Comparison of ENCODE assay signal across 26 cellular contexts in the genomic region with DNA sequence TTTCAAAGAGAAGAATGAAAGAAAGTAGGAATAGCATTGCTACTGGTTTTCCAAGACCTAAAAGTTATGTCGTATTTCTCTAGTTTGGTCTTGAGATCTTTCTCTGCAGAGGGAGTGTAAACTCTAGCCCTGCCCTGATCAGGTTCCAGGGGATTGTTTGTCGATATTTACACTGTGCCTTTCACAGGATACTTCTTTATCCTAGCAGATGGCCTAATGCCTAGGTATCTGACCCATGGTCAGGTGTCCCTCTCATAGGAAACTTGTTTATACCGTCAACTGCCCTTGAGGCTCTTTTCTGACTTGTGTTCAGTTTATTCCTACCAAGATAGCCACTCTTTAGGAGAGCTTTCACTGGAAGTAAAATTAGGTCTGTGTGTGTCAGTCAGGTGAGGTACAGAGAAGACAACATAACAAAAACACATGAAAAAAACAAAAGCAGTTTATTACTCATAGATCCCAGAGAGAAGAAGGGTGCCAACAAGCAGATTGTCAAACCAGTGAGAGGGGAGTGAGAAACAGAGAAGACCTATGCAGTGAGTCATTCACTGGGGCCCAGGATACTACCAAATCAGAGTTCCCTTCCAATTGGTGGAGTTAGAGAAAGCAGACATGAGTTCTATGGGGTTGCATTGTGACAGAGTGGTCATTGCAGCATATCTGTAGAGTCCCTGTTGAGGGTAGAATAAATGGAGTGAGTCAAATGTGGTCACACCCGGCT. TPM values are rescaled to one million over a fixed set of nuclear protein-coding genes. Genes with fewer than 3 reads are reported as not detected.
DNase-seq lines count a peak whose midpoint lies in the region; TF ChIP-seq lines count a peak whose summit lies in the region.
"Had no signal": no experiment of that assay in that cellular context is flagged by ENCODE, and none has a peak within 500 bp of the region (broad histone marks: within the 10 kb centered on the region; RNA-seq: fewer than 3 reads in every experiment).

No MANE protein-coding gene starts in this region.

- POLR2A ChIA-PET in MCF 10A (lab: Yijun Ruan, JAX), result no interaction called here

- no peak overlapping the region for H3K27ac ChIP-seq in breast epithelium
- H3K27ac ChIP-seq: BLaER1 treated with 17β-estradiol and CSF1 and Interleukin-3, amounts not matched to agents 10 nM and 100 nM; cardiac muscle cell; SJCRH30 had no signal

- no peak overlapping the region for H3K27ac Mint-ChIP-seq in MCF 10A (ENCODE audit: low read depth, unreplicated experiment)
- H3K27ac Mint-ChIP-seq: HFFc6; natural killer cell treated with Interleukin-12 subunit alpha and Interleukin-12 subunit beta and Interleukin-15 and Interleukin-18, amount 100 ng/mL, for 72 hours; type B pancreatic cell; WTC11 had no signal

- no peaks in the 10 kb centered on the region for H3K4me1 Mint-ChIP-seq in MCF 10A (ENCODE audit: insufficient read depth, unreplicated experiment)

- H3K9me3 ChIP-seq in breast epithelium, result no peaks in the 10 kb centered on the region
- no peaks in the 10 kb centered on the region for H3K9me3 ChIP-seq in MG63
- H3K9me3 ChIP-seq: SJCRH30 had no signal

- no peaks in the 10 kb centered on the region for H3K27me3 ChIP-seq in breast epithelium
- H3K27me3 ChIP-seq in MG63, result no peaks in the 10 kb centered on the region
- H3K27me3 ChIP-seq: cardiac muscle cell, SJCRH30 had no signal

- DNase-seq in MCF 10A (ENCODE audit: unreplicated experiment) (peak; percentile 5), breast epithelium (ENCODE audit: low spot score in 2 of 2) (no peak), NCI-H146 (lab: John Stamatoyannopoulos, UW) (peak; percentile 65), fibroblast of mammary gland (ENCODE audit: low read depth) (peak; percentile 44), ureter (ENCODE audit: low spot score) (peak; percentile 7), MG63 (no peak), cerebellar nuclear complex (lab: John Stamatoyannopoulos, UW) (no peak), NCI-H2196 treated with DMSO at 0.1 percent for 48 hours (lab: John Stamatoyannopoulos, UW; ENCODE audit: unreplicated experiment) (no peak)
- DNase-seq: activated CD4-positive, alpha-beta T cell treated with anti-CD3 and anti-CD28 coated beads, Interleukin-2, amount 50 U/mL, for 1 hour; anterior cingulate cortex; HFFc6; islet precursor cell; NCI-H187; NCI-H2171; NCI-H510A treated with DMSO at 0.1 percent for 48 hours; SJCRH30; stimulated activated CD4-positive, alpha-beta T cell treated with anti-CD3 and anti-CD28 coated beads, Interleukin-1b, Interleukin-23, amount 100 ng/mL, for 48 hours; T1000 had no signal

- H3K36me3 ChIP-seq in breast epithelium (no peaks in the 10 kb centered on the region), MG63 (no peaks in the 10 kb centered on the region)
- H3K36me3 ChIP-seq: BLaER1 treated with 17β-estradiol and CSF1 and Interleukin-3, amounts not matched to agents 10 nM and 100 nM; cardiac muscle cell; SJCRH30 had no signal

- intact Hi-C loops in MCF 10A (cut with micrococcal nuclease), result no loop called here
- intact Hi-C loops in breast epithelium (cut with DNase I; ENCODE audit: low total_unique reads), result loop anchor here (10.0 kb wide), 1 partner anchor 1519 kb away; no protein-coding TSS in a partner anchor

- no peak overlapping the region for H3K4me3 Mint-ChIP-seq in MCF 10A (ENCODE audit: unreplicated experiment)
- H3K4me3 Mint-ChIP-seq: HFFc6; natural killer cell treated with Interleukin-12 subunit alpha and Interleukin-12 subunit beta and Interleukin-15 and Interleukin-18, amount 100 ng/mL, for 72 hours; type B pancreatic cell; WTC11 had no signal

- no peaks in the 10 kb centered on the region for H3K4me1 ChIP-seq in breast epithelium
- H3K4me1 ChIP-seq: BLaER1 treated with 17β-estradiol and CSF1 and Interleukin-3, amounts not matched to agents 10 nM and 100 nM; SJCRH30 had no signal

- H3K4me3 ChIP-seq in breast epithelium (no peak overlapping the region), fibroblast of mammary gland (ENCODE audit: control insufficient read depth, low read depth, low read length) (no peak overlapping the region), MG63 (no peak overlapping the region)
- H3K4me3 ChIP-seq: BLaER1 treated with 17β-estradiol and CSF1 and Interleukin-3, amounts not matched to agents 10 nM and 100 nM; cardiac muscle cell; K562; SJCRH30; smooth muscle cell had no signal

- CTCF ChIA-PET in MCF 10A (lab: Yijun Ruan, JAX), result no interaction called here

- H3K9me3 Mint-ChIP-seq in MCF 10A (ENCODE audit: unreplicated experiment), result peaks cover 9% of the 10 kb centered on the region
- H3K9me3 Mint-ChIP-seq: activated naive CD4-positive, alpha-beta T cell treated with anti-CD3 and anti-CD28 coated beads, Interleukin-2, amount 50 U/mL, for 72 hours; HFFc6; natural killer cell treated with Interleukin-12 subunit alpha and Interleukin-12 subunit beta and Interleukin-15 and Interleukin-18, amount 100 ng/mL, for 72 hours; type B pancreatic cell; WTC11 had no signal

- H3K27me3 Mint-ChIP-seq in MCF 10A (ENCODE audit: insufficient read depth, unreplicated experiment), result no peaks in the 10 kb centered on the region
- H3K27me3 Mint-ChIP-seq: type B pancreatic cell had no signal

- TF ChIP-seq CTCF in MCF 10A (IDR thresholded peaks at IDR 0.05; ENCODE audit: unreplicated experiment) (no peak), breast epithelium (IDR thresholded peaks at IDR 0.05) (no peak), fibroblast of mammary gland (conservative IDR thresholded peaks at IDR 0.05; ENCODE audit: control insufficient read depth, insufficient read depth, low read depth, low read length) (no peak)

- peaks cover 6% of the 10 kb centered on the region for H3K36me3 Mint-ChIP-seq in MCF 10A (ENCODE audit: insufficient read depth, unreplicated experiment)
- H3K36me3 Mint-ChIP-seq: activated naive CD4-positive, alpha-beta T cell treated with anti-CD3 and anti-CD28 coated beads, Interleukin-2, amount 50 U/mL, for 72 hours; natural killer cell treated with Interleukin-12 subunit alpha and Interleukin-12 subunit beta and Interleukin-15 and Interleukin-18, amount 100 ng/mL, for 72 hours; type B pancreatic cell; WTC11 had no signal

- no peak for TF ChIP-seq POLR2A in breast epithelium (IDR thresholded peaks at IDR 0.05)

- BruUV-seq in MCF 10A (replicated peaks; lab: Mats Ljungman, UMichigan), result no TSS peak

RNA-seq across cellular contexts. Expression of a gene that starts 40.6 kb away (rescaled TPM):
- total RNA-seq in MCF 10A (2022) (70.2 and 75.4 TPM in 2 replicates), breast epithelium (100 to 1,000 TPM in 2 of 3 donors, 10 to 100 TPM in 1; 72.8 to 169 (median 119) TPM), ureter (108 TPM)
- 29.8 and 30.6 TPM in 2 replicates for total RNA-seq in MG63 (2014; rRNA removed; shearing (Covaris generic); ENCODE audit: low replicate concordance)

Comparison
In these comparisons a context has a peak if more than half of its experiments do, and no peak if none do; other contexts are left out.
1. DNase-seq: peak in MCF 10A (single experiment), NCI-H146 (single experiment), fibroblast of mammary gland (single experiment) and ureter (single experiment); none in breast epithelium (0 of 2), MG63 (single experiment), cerebellar nuclear complex (0 of 2) and NCI-H2196 treated with DMSO at 0.1 percent for 48 hours (single experiment).